15 cellular contexts compared by ENCODE assay signal in genomic region chr7:80348221-80348620, GRCh38.
DNase-seq lines count a peak whose midpoint lies in the region; ATAC-seq and TF ChIP-seq lines count a peak whose summit lies in the region.
"Had no signal": no experiment of that assay in that cellular context is flagged by ENCODE, and none has a peak within 500 bp of the region (broad histone marks: within the 10 kb centered on the region; RNA-seq: fewer than 3 reads in every experiment).

No MANE protein-coding gene starts in this region.

- H3K27me3 ChIP-seq in breast epithelium, result no peaks in the 10 kb centered on the region
- H3K27me3 ChIP-seq in IMR-90 (ENCODE audit: control insufficient read depth, insufficient read depth, low read length), result no peaks in the 10 kb centered on the region
- no peaks in the 10 kb centered on the region for H3K27me3 ChIP-seq in osteoblast (ENCODE audit: insufficient read depth, low read length)
- H3K27me3 ChIP-seq: BLaER1 treated with 17β-estradiol and CSF1 and Interleukin-3, amounts not matched to agents 10 nM and 100 nM had no signal

- dilution Hi-C loops in IMR-90 (cut with HindIII; ENCODE audit: low sequenced_read_pairs, unreplicated experiment), result no loop called here

- H3K9me3 ChIP-seq in breast epithelium, result no peaks in the 10 kb centered on the region
- H3K9me3 ChIP-seq in IMR-90 (ENCODE audit: control insufficient read depth, insufficient read depth, low read length), result no peaks in the 10 kb centered on the region
- no peaks in the 10 kb centered on the region for H3K9me3 ChIP-seq in osteoblast (ENCODE audit: low read depth, low read length)
- H3K9me3 ChIP-seq: BLaER1 treated with 17β-estradiol and CSF1 and Interleukin-3, amounts not matched to agents 10 nM and 100 nM had no signal

- H2AFZ ChIP-seq in IMR-90 (replicated peaks; ENCODE audit: low read length, poor library complexity) (no peak overlapping the region), osteoblast (ENCODE audit: low read length) (peak overlapping the region; percentile 3)

- TF ChIP-seq RAD21 in IMR-90 (IDR thresholded peaks at IDR 0.05; ENCODE audit: low read length), result no peak

- H3K27me3 Mint-ChIP-seq in MCF 10A (ENCODE audit: insufficient read depth, unreplicated experiment), result no peaks in the 10 kb centered on the region
- H3K27me3 Mint-ChIP-seq in activated naive CD4-positive, alpha-beta T cell treated with anti-CD3 and anti-CD28 coated beads for 36 hours (ENCODE audit: low read depth), result no peaks in the 10 kb centered on the region
- H3K27me3 Mint-ChIP-seq: CD4-positive, CD25-positive, alpha-beta regulatory T cell had no signal

- H3K36me3 ChIP-seq in breast epithelium (no peaks in the 10 kb centered on the region), IMR-90 (ENCODE audit: control insufficient read depth, insufficient read depth, low read length) (no peaks in the 10 kb centered on the region), osteoblast (ENCODE audit: insufficient read depth, low read length) (no peaks in the 10 kb centered on the region)
- H3K36me3 ChIP-seq: BLaER1 treated with 17β-estradiol and CSF1 and Interleukin-3, amounts not matched to agents 10 nM and 100 nM had no signal

- no peak overlapping the region for H3K23ac ChIP-seq in IMR-90 (ENCODE audit: low read depth, low read length)

- no peak overlapping the region for H3K27ac ChIP-seq in breast epithelium
- no peak overlapping the region for H3K27ac ChIP-seq in IMR-90 (ENCODE audit: insufficient read depth, low read length)
- H3K27ac ChIP-seq in osteoblast (ENCODE audit: low read depth, low read length), result no peak overlapping the region
- H3K27ac ChIP-seq: 22Rv1; BLaER1 treated with 17β-estradiol and CSF1 and Interleukin-3, amounts not matched to agents 10 nM and 100 nM had no signal

- H4K20me1 ChIP-seq in IMR-90 (ENCODE audit: insufficient read depth, low read length) (no peaks in the 10 kb centered on the region), osteoblast (ENCODE audit: insufficient read depth, low read length) (no peaks in the 10 kb centered on the region)
- H4K20me1 ChIP-seq: BLaER1 treated with 17β-estradiol and CSF1 and Interleukin-3, amounts not matched to agents 10 nM and 100 nM had no signal

- no peak for ATAC-seq in IMR-90 (ENCODE audit: low read depth)
- no peak for ATAC-seq in GM18498 (IDR thresholded peaks at IDR 0.05; ENCODE audit: unreplicated experiment)
- ATAC-seq in GM19395 (IDR thresholded peaks at IDR 0.05; ENCODE audit: unreplicated experiment), result no peak

- CTCF ChIA-PET in MCF 10A (lab: Yijun Ruan, JAX), result interaction anchor here (0.5 to 1.2 kb wide), 5 partner anchors 21 to 204 kb away, joined by 3 read pairs; no protein-coding TSS in a partner anchor
- CTCF ChIA-PET in IMR-90 (lab: Yijun Ruan, JAX), result no interaction called here
- CTCF ChIA-PET in activated naive CD4-positive, alpha-beta T cell treated with anti-CD3 and anti-CD28 coated beads for 36 hours (lab: Charles Lee), result interaction anchor here (0.9 kb wide), 1 partner anchor 197 kb away, joined by 5 read pairs; no protein-coding TSS in a partner anchor

- H3K4me2 ChIP-seq in IMR-90 (ENCODE audit: low read depth, low read length), result no peak overlapping the region
- H3K4me2 ChIP-seq in osteoblast (ENCODE audit: insufficient read depth, low read length), result no peak overlapping the region
- H3K4me2 ChIP-seq: BLaER1 treated with 17β-estradiol and CSF1 and Interleukin-3, amounts not matched to agents 10 nM and 100 nM had no signal

- no peaks in the 10 kb centered on the region for H3K9me3 Mint-ChIP-seq in MCF 10A (ENCODE audit: unreplicated experiment)
- H3K9me3 Mint-ChIP-seq in activated naive CD4-positive, alpha-beta T cell treated with anti-CD3 and anti-CD28 coated beads for 36 hours, result no peaks in the 10 kb centered on the region
- H3K9me3 Mint-ChIP-seq: H9 had no signal

- no peaks in the 10 kb centered on the region for H3K36me3 Mint-ChIP-seq in MCF 10A (ENCODE audit: insufficient read depth, unreplicated experiment)
- no peaks in the 10 kb centered on the region for H3K36me3 Mint-ChIP-seq in activated naive CD4-positive, alpha-beta T cell treated with anti-CD3 and anti-CD28 coated beads for 36 hours (ENCODE audit: low read depth)
- H3K36me3 Mint-ChIP-seq: CD4-positive, CD25-positive, alpha-beta regulatory T cell had no signal

- H2BK20ac ChIP-seq in IMR-90 (ENCODE audit: low read depth, low read length), result no peak overlapping the region; the same call in 1 of the 2 replicates

- H3K27ac Mint-ChIP-seq in MCF 10A (ENCODE audit: low read depth, unreplicated experiment), result no peak overlapping the region
- no peak overlapping the region for H3K27ac Mint-ChIP-seq in activated naive CD4-positive, alpha-beta T cell treated with anti-CD3 and anti-CD28 coated beads for 36 hours
- H3K27ac Mint-ChIP-seq: CD4-positive, CD25-positive, alpha-beta regulatory T cell had no signal

- H3K4me1 ChIP-seq in breast epithelium (no peaks in the 10 kb centered on the region), IMR-90 (ENCODE audit: control insufficient read depth, insufficient read depth, low read length) (peaks cover 2% of the 10 kb centered on the region), osteoblast (ENCODE audit: insufficient read depth, low read length) (peaks cover 5% of the 10 kb centered on the region)
- H3K4me1 ChIP-seq: BLaER1 treated with 17β-estradiol and CSF1 and Interleukin-3, amounts not matched to agents 10 nM and 100 nM had no signal

- no peak overlapping the region for H4K8ac ChIP-seq in IMR-90 (ENCODE audit: low read depth in 2 of 2, low read length in 2 of 2)

- no peak overlapping the region for H4K5ac ChIP-seq in IMR-90 (ENCODE audit: low read depth, low read length)

- no peak overlapping the region for H2BK15ac ChIP-seq in IMR-90 (ENCODE audit: low read depth, low read length)

- no peak overlapping the region for H3K4me3 ChIP-seq in breast epithelium
- no peak overlapping the region for H3K4me3 ChIP-seq in IMR-90 (ENCODE audit: insufficient read depth, low read depth, low read length)
- H3K4me3 ChIP-seq in osteoblast (ENCODE audit: insufficient read depth, low read length), result no peak overlapping the region
- H3K4me3 ChIP-seq: BLaER1 treated with 17β-estradiol and CSF1 and Interleukin-3, amounts not matched to agents 10 nM and 100 nM had no signal

- H3K9me1 ChIP-seq in IMR-90 (ENCODE audit: insufficient read depth, low read length), result no peaks in the 10 kb centered on the region; the same call in 1 of the 2 replicates

- no peak overlapping the region for H2AK9ac ChIP-seq in IMR-90 (replicated peaks; ENCODE audit: low read depth, low read length, poor library complexity)

- no CpG with 5 or more reads among the region's 2 CpGs for WGBS in IMR-90 (ENCODE audit: extremely low coverage in 2 of 2, insufficient read length in 1 of 2), 2 experiments

- no peak overlapping the region for H3K9ac ChIP-seq in IMR-90 (ENCODE audit: low read depth, low read length)
- H3K9ac ChIP-seq: BLaER1 treated with 17β-estradiol and CSF1 and Interleukin-3, amounts not matched to agents 10 nM and 100 nM had no signal

- H3K4me3 Mint-ChIP-seq in MCF 10A (ENCODE audit: unreplicated experiment), result no peak overlapping the region
- no peak overlapping the region for H3K4me3 Mint-ChIP-seq in activated naive CD4-positive, alpha-beta T cell treated with anti-CD3 and anti-CD28 coated beads for 36 hours
- H3K4me3 Mint-ChIP-seq: CD4-positive, CD25-positive, alpha-beta regulatory T cell; H9 had no signal

- H3K4ac ChIP-seq in IMR-90 (ENCODE audit: low read depth, low read length), result no peak overlapping the region

- no TSS peak for BruUV-seq in MCF 10A (replicated peaks; lab: Mats Ljungman, UMichigan)
- no TSS peak for BruUV-seq in IMR-90 (replicated peaks; lab: Mats Ljungman, UMichigan)

- TF ChIP-seq CTCF in MCF 10A (IDR thresholded peaks at IDR 0.05; ENCODE audit: unreplicated experiment) (no peak), breast epithelium (IDR thresholded peaks at IDR 0.05) (no peak), IMR-90 (conservative IDR thresholded peaks at IDR 0.05; ENCODE audit: low read depth, low read length) (no peak), osteoblast (IDR thresholded peaks at IDR 0.05; ENCODE audit: extremely low read depth, low read depth, low read length) (no peak)

- no peak overlapping the region for H3K18ac ChIP-seq in IMR-90 (ENCODE audit: low read depth, low read length)

- intact Hi-C loops in MCF 10A (cut with micrococcal nuclease) (no loop called here), breast epithelium (cut with DNase I; ENCODE audit: low total_unique reads) (no loop called here), IMR-90 (cut with micrococcal nuclease) (no loop called here)
- intact Hi-C loops in activated naive CD4-positive, alpha-beta T cell treated with anti-CD3 and anti-CD28 coated beads for 36 hours (cut with micrococcal nuclease), result loop anchor here (5.0 kb wide), 1 partner anchor 271 kb away; no protein-coding TSS in a partner anchor

- TF ChIP-seq POLR2A in breast epithelium (IDR thresholded peaks at IDR 0.05) (no peak), IMR-90 (IDR thresholded peaks at IDR 0.05; ENCODE audit: low read depth, low read length) (no peak)

- no peak overlapping the region for H2BK5ac ChIP-seq in IMR-90 (ENCODE audit: low read depth, low read length, poor library complexity, severe bottlenecking)

- H2AK5ac ChIP-seq in IMR-90 (ENCODE audit: low read depth, low read length), result peak overlapping the region; percentile 20

- no peak overlapping the region for H4K91ac ChIP-seq in IMR-90 (ENCODE audit: insufficient read depth, low read depth, low read length)

- no peak overlapping the region; the same call in 1 of the 2 replicates for H2BK120ac ChIP-seq in IMR-90 (ENCODE audit: low read depth, low read length)

- H3K79me1 ChIP-seq in IMR-90 (ENCODE audit: low read depth in 1 of 2, low read length in 2 of 2), result no peaks in the 10 kb centered on the region

- H3K79me2 ChIP-seq in osteoblast (ENCODE audit: insufficient read depth, low read length), result no peaks in the 10 kb centered on the region

- in situ Hi-C loops in IMR-90 (cut with MboI; ENCODE audit: low sequenced_read_pairs), result no loop called here

- POLR2A ChIA-PET in MCF 10A (lab: Yijun Ruan, JAX) (interaction anchor here (0.9 to 2.4 kb wide), 3 partner anchors 31 to 71 kb away, joined by 3 to 10 read pairs (median 8); no protein-coding TSS in a partner anchor), IMR-90 (lab: Charles Lee; ENCODE audit: unreplicated experiment) (no interaction called here)

- DNase-seq in MCF 10A (ENCODE audit: unreplicated experiment), result peak; percentile 6
- DNase-seq in breast epithelium (ENCODE audit: low spot score in 2 of 2), result no peak
- no peak for DNase-seq in IMR-90
- DNase-seq in foreskin melanocyte, result peak; percentile 26
- DNase-seq in osteoblast (ENCODE audit: insufficient read length, low spot score, missing footprints), result no peak
- DNase-seq in activated naive CD4-positive, alpha-beta T cell treated with anti-CD3 and anti-CD28 coated beads for 36 hours, result no peak
- DNase-seq: CD4-positive, CD25-positive, alpha-beta regulatory T cell; DMS53; GF-D8; GOT3; H9 had no signal

- H3K14ac ChIP-seq in IMR-90 (replicated peaks; ENCODE audit: low read depth, low read length), result no peak overlapping the region

- H3K4me1 Mint-ChIP-seq in MCF 10A (ENCODE audit: insufficient read depth, unreplicated experiment), result peaks cover 27% of the 10 kb centered on the region
- H3K4me1 Mint-ChIP-seq in activated naive CD4-positive, alpha-beta T cell treated with anti-CD3 and anti-CD28 coated beads for 36 hours (ENCODE audit: low read depth), result peaks cover 13% of the 10 kb centered on the region
- H3K4me1 Mint-ChIP-seq: CD4-positive, CD25-positive, alpha-beta regulatory T cell; H9 had no signal

- no peak overlapping the region for H3K56ac ChIP-seq in IMR-90 (ENCODE audit: extremely low read depth, insufficient read depth, low read length)

Comparison
In these comparisons a context has a peak if more than half of its experiments do, and no peak if none do; other contexts are left out.
1. DNase-seq: peak in MCF 10A (single experiment) and foreskin melanocyte (single experiment); none in breast epithelium (0 of 2), IMR-90 (single experiment), osteoblast (single experiment) and activated naive CD4-positive, alpha-beta T cell treated with anti-CD3 and anti-CD28 coated beads for 36 hours (single experiment).